In the genomic region with DNA sequence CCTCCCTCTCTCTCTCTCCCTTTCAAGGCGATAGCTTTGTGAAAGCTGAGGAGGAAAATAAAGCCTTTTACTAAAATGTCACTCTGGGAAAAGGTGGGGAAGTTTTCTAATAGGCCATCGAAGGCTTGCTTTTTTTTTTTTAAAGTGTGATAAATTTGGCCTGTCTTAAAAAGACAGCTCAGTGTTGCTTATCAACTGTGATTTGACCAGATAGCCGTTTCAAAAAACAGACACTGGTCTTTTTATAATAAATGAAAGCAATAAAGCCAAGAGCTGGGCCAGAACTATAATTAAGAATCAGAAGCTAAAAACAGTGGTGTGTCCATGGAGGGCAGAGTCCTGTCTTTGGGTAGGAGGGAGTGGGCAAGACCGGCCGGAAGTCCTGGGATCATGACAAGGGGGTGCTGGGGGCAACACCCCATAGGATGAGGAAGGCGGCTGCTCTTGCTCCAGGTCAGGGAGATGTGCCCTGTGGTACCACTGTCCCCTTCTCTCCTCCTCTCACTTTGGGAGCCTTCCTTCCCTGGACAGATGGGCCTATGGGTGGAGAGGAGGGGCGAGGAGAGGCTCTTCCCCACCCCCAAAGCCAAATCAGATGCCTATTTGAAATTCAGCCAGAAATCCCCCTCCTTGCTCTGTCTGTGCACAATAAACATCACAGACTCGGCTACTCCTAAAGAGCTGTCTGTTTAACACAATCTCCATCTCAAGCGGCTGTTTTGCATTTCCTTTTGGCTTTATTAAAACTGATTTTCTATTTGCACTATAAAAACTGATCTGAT, we compare ENCODE assay signal across 29 cellular contexts.
A peak's percentile ranks its signal among the peaks of the same experiment; 100 is the strongest.
DNase-seq lines count a peak whose midpoint lies in the region; ATAC-seq and TF ChIP-seq lines count a peak whose summit lies in the region.
"Had no signal": no experiment of that assay in that cellular context is flagged by ENCODE, and none has a peak within 500 bp of the region (broad histone marks: within the 10 kb centered on the region; RNA-seq: fewer than 3 reads in every experiment).

No MANE protein-coding gene starts in this region.

- no peak overlapping the region for H4K8ac ChIP-seq in neuronal stem cell (ENCODE audit: low read depth, low read length)

- H3K27me3 ChIP-seq in neuronal stem cell (ENCODE audit: control insufficient read depth in 3 of 3, insufficient read depth in 3 of 3, low read depth in 1 of 3, low read length in 3 of 3) = peaks cover 0 to 38% (median 2%) of the 10 kb centered on the region in 3 experiments
- H3K27me3 ChIP-seq: SJSA1 had no signal

- peak overlapping the region in 1 of 2 donors; percentile 4 for H3K4me3 ChIP-seq in neuronal stem cell (ENCODE audit: low read length in 2 of 2)
- H3K4me3 ChIP-seq: ascending aorta, esophagus squamous epithelium, GM12878, GM23248, lung, SJSA1 had no signal

- no peak overlapping the region for H3K23ac ChIP-seq in neuronal stem cell (ENCODE audit: low read depth, low read length, poor library complexity)

- peaks cover 93% of the 10 kb centered on the region for H3K27me3 Mint-ChIP-seq in stimulated activated naive CD8-positive, alpha-beta T cell treated with anti-CD3 and anti-CD28 coated beads, Interleukin-15, amount 100 ng/mL, for 72 hours
- H3K27me3 Mint-ChIP-seq in activated T-helper 2 cell treated with anti-CD3 and anti-CD28 coated beads, Interferon-gamma antibody, Interleukin-2, Interleukin-4, amounts not matched to agents 10 μg/mL and 5 μg/mL and 100 μg/mL, durations not matched to agents 14 hours and 24 hours and 36 hours (ENCODE audit: low read depth) = peaks cover 35% of the 10 kb centered on the region

- H2BK12ac ChIP-seq in neuronal stem cell (ENCODE audit: low read length) = no peak overlapping the region

- H3K4me3 Mint-ChIP-seq in stimulated activated naive CD8-positive, alpha-beta T cell treated with anti-CD3 and anti-CD28 coated beads, Interleukin-15, amount 100 ng/mL, for 72 hours = no peak overlapping the region
- H3K4me3 Mint-ChIP-seq in activated T-helper 2 cell treated with anti-CD3 and anti-CD28 coated beads, Interferon-gamma antibody, Interleukin-2, Interleukin-4, amounts not matched to agents 10 μg/mL and 5 μg/mL and 100 μg/mL, durations not matched to agents 14 hours and 24 hours and 36 hours (ENCODE audit: low read depth) = no peak overlapping the region
- H3K4me3 Mint-ChIP-seq: activated CD8-positive, alpha-beta T cell treated with anti-CD3 and anti-CD28 coated beads for 36 hours; activated naive CD8-positive, alpha-beta T cell treated with anti-CD3 and anti-CD28 coated beads for 36 hours had no signal

- H3K9ac ChIP-seq in neuronal stem cell (ENCODE audit: low read depth, low read length, poor library complexity) = no peak overlapping the region
- H3K9ac ChIP-seq: GM23248 had no signal

- intact Hi-C loops in activated T-helper 2 cell treated with anti-CD3 and anti-CD28 coated beads, Interferon-gamma antibody, Interleukin-2, Interleukin-4, amounts not matched to agents 10 μg/mL and 5 μg/mL and 100 μg/mL, durations not matched to agents 14 hours and 24 hours and 36 hours (cut with micrococcal nuclease) = no loop called here

- peak; percentile 48 for ATAC-seq in SK-N-SH treated with all-trans-retinoic acid at 6 μM for 48 hours
- ATAC-seq in stimulated activated naive CD8-positive, alpha-beta T cell treated with anti-CD3 and anti-CD28 coated beads, Interleukin-15, amount 100 ng/mL, for 72 hours = no peak
- ATAC-seq: activated CD8-positive, alpha-beta T cell treated with anti-CD3 and anti-CD28 coated beads for 36 hours; GM12878; right cardiac atrium had no signal

- no peaks in the 10 kb centered on the region for H3K36me3 Mint-ChIP-seq in activated T-helper 2 cell treated with anti-CD3 and anti-CD28 coated beads, Interferon-gamma antibody, Interleukin-2, Interleukin-4, amounts not matched to agents 10 μg/mL and 5 μg/mL and 100 μg/mL, durations not matched to agents 14 hours and 24 hours and 36 hours (ENCODE audit: low read depth)
- H3K36me3 Mint-ChIP-seq: activated naive CD8-positive, alpha-beta T cell treated with anti-CD3 and anti-CD28 coated beads for 36 hours had no signal

- H3K4me1 ChIP-seq in neuronal stem cell (ENCODE audit: control insufficient read depth in 2 of 2, insufficient read depth in 1 of 2, low read depth in 1 of 2, low read length in 2 of 2) = peaks cover 0 to 9% of the 10 kb centered on the region in 2 donors
- H3K4me1 ChIP-seq: ascending aorta, SJSA1 had no signal

- H3K4me2 ChIP-seq in neuronal stem cell (ENCODE audit: insufficient read depth, low read length, poor library complexity, severe bottlenecking) = no peak overlapping the region

- H3K27ac ChIP-seq in neuronal stem cell (replicated peaks; ENCODE audit: low read length) = no peak overlapping the region
- H3K27ac ChIP-seq: ascending aorta, C4-2B, esophagus squamous epithelium, GM23248, SJSA1 had no signal

- H3K36me3 ChIP-seq in neuronal stem cell (replicated peaks in 1 of 2; ENCODE audit: control insufficient read depth in 2 of 2, insufficient read depth in 2 of 2, low read length in 2 of 2) = no peaks in the 10 kb centered on the region
- H3K36me3 ChIP-seq: ascending aorta, esophagus squamous epithelium, SJSA1 had no signal

- no peak overlapping the region for H2AK5ac ChIP-seq in neuronal stem cell (ENCODE audit: low read depth, low read length)

- H2BK120ac ChIP-seq in neuronal stem cell (ENCODE audit: low read depth, low read length) = no peak overlapping the region

- H3K9me3 Mint-ChIP-seq in stimulated activated naive CD8-positive, alpha-beta T cell treated with anti-CD3 and anti-CD28 coated beads, Interleukin-15, amount 100 ng/mL, for 72 hours = no peaks in the 10 kb centered on the region
- H3K9me3 Mint-ChIP-seq in activated T-helper 2 cell treated with anti-CD3 and anti-CD28 coated beads, Interferon-gamma antibody, Interleukin-2, Interleukin-4, amounts not matched to agents 10 μg/mL and 5 μg/mL and 100 μg/mL, durations not matched to agents 14 hours and 24 hours and 36 hours = no peaks in the 10 kb centered on the region
- H3K9me3 Mint-ChIP-seq: activated CD8-positive, alpha-beta T cell treated with anti-CD3 and anti-CD28 coated beads for 36 hours; activated naive CD8-positive, alpha-beta T cell treated with anti-CD3 and anti-CD28 coated beads for 36 hours had no signal

- no peaks in the 10 kb centered on the region for H3K4me1 Mint-ChIP-seq in stimulated activated naive CD8-positive, alpha-beta T cell treated with anti-CD3 and anti-CD28 coated beads, Interleukin-15, amount 100 ng/mL, for 72 hours
- no peaks in the 10 kb centered on the region for H3K4me1 Mint-ChIP-seq in activated T-helper 2 cell treated with anti-CD3 and anti-CD28 coated beads, Interferon-gamma antibody, Interleukin-2, Interleukin-4, amounts not matched to agents 10 μg/mL and 5 μg/mL and 100 μg/mL, durations not matched to agents 14 hours and 24 hours and 36 hours (ENCODE audit: low read depth)
- H3K4me1 Mint-ChIP-seq: activated naive CD8-positive, alpha-beta T cell treated with anti-CD3 and anti-CD28 coated beads for 36 hours had no signal

- no peaks in the 10 kb centered on the region for H3K9me3 ChIP-seq in neuronal stem cell (replicated peaks in 1 of 2; ENCODE audit: control insufficient read depth in 2 of 2, insufficient read depth in 1 of 2, low read depth in 1 of 2, low read length in 2 of 2)
- H3K9me3 ChIP-seq: ascending aorta, esophagus squamous epithelium, SJSA1 had no signal

- no peak overlapping the region for H2AFZ ChIP-seq in neuronal stem cell (ENCODE audit: low read length)
- H2AFZ ChIP-seq: GM23248 had no signal

- H3K4ac ChIP-seq in neuronal stem cell (ENCODE audit: low read length) = no peak overlapping the region

- H3K27ac Mint-ChIP-seq in stimulated activated naive CD8-positive, alpha-beta T cell treated with anti-CD3 and anti-CD28 coated beads, Interleukin-15, amount 100 ng/mL, for 72 hours = peak overlapping the region in 1 of 2 donors; percentile 21
- no peak overlapping the region for H3K27ac Mint-ChIP-seq in activated T-helper 2 cell treated with anti-CD3 and anti-CD28 coated beads, Interferon-gamma antibody, Interleukin-2, Interleukin-4, amounts not matched to agents 10 μg/mL and 5 μg/mL and 100 μg/mL, durations not matched to agents 14 hours and 24 hours and 36 hours
- H3K27ac Mint-ChIP-seq: activated CD8-positive, alpha-beta T cell treated with anti-CD3 and anti-CD28 coated beads for 36 hours; activated naive CD8-positive, alpha-beta T cell treated with anti-CD3 and anti-CD28 coated beads for 36 hours had no signal

- no peak overlapping the region for H3K14ac ChIP-seq in neuronal stem cell (ENCODE audit: low read length)

- H3K79me1 ChIP-seq in neuronal stem cell (ENCODE audit: low read depth, low read length) = no peaks in the 10 kb centered on the region

- H3K18ac ChIP-seq in neuronal stem cell (ENCODE audit: low read length) = peak overlapping the region; percentile 23

- no peak overlapping the region for H2BK15ac ChIP-seq in neuronal stem cell (ENCODE audit: low read length)

- DNase-seq in NCI-H1105 (lab: John Stamatoyannopoulos, UW) (peak; percentile 15), NCI-H2227 (lab: John Stamatoyannopoulos, UW; ENCODE audit: unreplicated experiment) (peak; percentile 35), neuronal stem cell (ENCODE audit: low spot score) (no peak), ureter (ENCODE audit: low spot score) (no peak)
- DNase-seq in stimulated activated naive CD8-positive, alpha-beta T cell treated with anti-CD3 and anti-CD28 coated beads, Interleukin-15, amount 100 ng/mL, for 72 hours = no peak
- no peak for DNase-seq in activated T-helper 2 cell treated with anti-CD3 and anti-CD28 coated beads, Interferon-gamma antibody, Interleukin-2, Interleukin-4, amounts not matched to agents 10 μg/mL and 5 μg/mL and 100 μg/mL, durations not matched to agents 14 hours and 24 hours and 36 hours (ENCODE audit: low spot score)
- DNase-seq: activated CD4-positive, alpha-beta T cell treated with anti-CD3 and anti-CD28 coated beads for 1 hour; activated CD8-positive, alpha-beta T cell treated with anti-CD3 and anti-CD28 coated beads for 36 hours; activated effector memory CD4-positive, alpha-beta T cell treated with Interleukin-2 at 50 U/mL for 16 hours; activated naive CD8-positive, alpha-beta T cell treated with anti-CD3 and anti-CD28 coated beads for 36 hours; activated T-cell treated with anti-CD3 and anti-CD28 coated beads for 4 hours; caudate nucleus; esophagus squamous epithelium; GM23248; IMR-90; kidney glomerular epithelial cell; NCI-H2029 treated with DMSO at 0.1 percent for 48 hours; posterior cingulate gyrus; right cardiac atrium; RPMI8226; stimulated activated CD4-positive, alpha-beta T cell treated with anti-CD3 and anti-CD28 coated beads, Interleukin-2, amount 100 ng/mL, for 24 hours; T-helper 1 cell; trophoblast cell had no signal

- no CpG with 5 or more reads among the region's 9 CpGs for WGBS in neuronal stem cell (ENCODE audit: extremely low coverage in 2 of 2, insufficient read length in 2 of 2, insufficient replicate concordance in 1 of 2), 2 donors

- no peak overlapping the region for H4K91ac ChIP-seq in neuronal stem cell (ENCODE audit: low read depth, low read length, poor library complexity)

- H2BK5ac ChIP-seq in neuronal stem cell (ENCODE audit: low read length) = no peak overlapping the region

TF ChIP-seq in SK-N-SH treated with all-trans-retinoic acid at 6 μM for 48 hours, 23 proteins besides CTCF, POLR2A, EP300 and RAD21 (continues in another document):
- TF ChIP-seq ZC3H10 (CRISPR knock-in tag; IDR thresholded peaks at IDR 0.05) (no peak), ZNF70 (CRISPR knock-in tag; IDR thresholded peaks at IDR 0.05) (no peak), CSDC2 (CRISPR knock-in tag; IDR thresholded peaks at IDR 0.05) (no peak)

Comparison
In these comparisons a context has a peak if more than half of its experiments do, and no peak if none do; other contexts are left out.
1. DNase-seq: peak in NCI-H1105 (single experiment) and NCI-H2227 (single experiment); none in neuronal stem cell (single experiment), stimulated activated naive CD8-positive, alpha-beta T cell treated with anti-CD3 and anti-CD28 coated beads, Interleukin-15, amount 100 ng/mL, for 72 hours (0 of 2), ureter (single experiment) and activated T-helper 2 cell treated with anti-CD3 and anti-CD28 coated beads, Interferon-gamma antibody, Interleukin-2, Interleukin-4, amounts not matched to agents 10 μg/mL and 5 μg/mL and 100 μg/mL, durations not matched to agents 14 hours and 24 hours and 36 hours (single experiment).